ENCODE assay signal across 1 cellular context in genomic region chr14:70893062-70893841, GRCh38.
TF ChIP-seq lines count a peak whose summit lies in the region.

No MANE protein-coding gene starts in this region.

TF ChIP-seq in GM12878, 131 proteins besides CTCF, POLR2A, EP300 and RAD21 (continued from another document):
- TF ChIP-seq ZBTB40 (IDR thresholded peaks at IDR 0.05; ENCODE audit: borderline replicate concordance) (no peak), CBFB (IDR thresholded peaks at IDR 0.05; ENCODE audit: low read depth) (peak; percentile 29; the same call in 1 of the 2 replicates)
